Comparison of ENCODE assay signal across 15 cellular contexts in genomic region chr10:3131098-3131497, GRCh38. TPM values are rescaled to one million over a fixed set of nuclear protein-coding genes. Genes with fewer than 3 reads are reported as not detected.
A peak's percentile ranks its signal among the peaks of the same experiment; 100 is the strongest.
DNase-seq lines count a peak whose midpoint lies in the region; FAIRE-seq and TF ChIP-seq lines count a peak whose summit lies in the region.
"Had no signal": no experiment of that assay in that cellular context is flagged by ENCODE, and none has a peak within 500 bp of the region (broad histone marks: within the 10 kb centered on the region; RNA-seq: fewer than 3 reads in every experiment).

No MANE protein-coding gene starts in this region.

- H2BK12ac ChIP-seq in mesenchymal stem cell (ENCODE audit: low read length in 2 of 2): no peak overlapping the region

- peak; percentile 37 for DNase-seq in ELR (ENCODE audit: low read depth)
- DNase-seq in LNCaP clone FGC (ENCODE audit: low read depth): peak; percentile 81
- DNase-seq in astrocyte (ENCODE audit: low read depth): no peak
- DNase-seq in mesenchymal stem cell: peak; percentile 34
- no peak for DNase-seq in CD1c-positive myeloid dendritic cell (ENCODE audit: extremely low spot score)
- DNase-seq in NCI-H2227 treated with DMSO at 0.1 percent for 48 hours (lab: John Stamatoyannopoulos, UW): no peak
- DNase-seq in SK-N-DZ (ENCODE audit: low spot score): no peak
- DNase-seq: activated CD4-positive, alpha-beta T cell treated with anti-CD3 and anti-CD28 coated beads, Interleukin-2, amount 50 U/mL, for 1 hour; CD4-positive, CD25-positive, alpha-beta regulatory T cell; dermis blood vessel endothelial cell; GDM1; MV-4-11; upper lobe of right lung had no signal

- no peak for FAIRE-seq in astrocyte (lab: Jason Lieb, UNC)

- H3K9me3 Mint-ChIP-seq in astrocyte (ENCODE audit: unreplicated experiment): no peaks in the 10 kb centered on the region
- H3K9me3 Mint-ChIP-seq: activated T-helper 2 cell treated with anti-CD3 and anti-CD28 coated beads, Interferon-gamma antibody, Interleukin-2, Interleukin-4, amounts not matched to agents 10 μg/mL and 5 μg/mL and 100 μg/mL, durations not matched to agents 14 hours and 24 hours and 36 hours; stimulated activated memory B cell treated with anti-CD40 and anti-IgM and Interleukin-4, amounts not matched to agents 10 μg/mL and 1 μg/mL and 100 μg/mL, for 72 hours had no signal

- peaks cover 3% of the 10 kb centered on the region for H3K79me2 ChIP-seq in astrocyte (ENCODE audit: insufficient read depth, low read length)

- H3K4me3 ChIP-seq in LNCaP clone FGC (ENCODE audit: low read depth, low read length): no peak overlapping the region
- H3K4me3 ChIP-seq in astrocyte (ENCODE audit: insufficient read depth, low read depth, low read length): no peak overlapping the region
- no peak overlapping the region for H3K4me3 ChIP-seq in mesenchymal stem cell (ENCODE audit: insufficient read depth in 1 of 2, low read depth in 1 of 2, low read length in 2 of 2)
- H3K4me3 ChIP-seq: upper lobe of right lung had no signal

- H3K36me3 ChIP-seq in astrocyte (ENCODE audit: insufficient read depth, low read length): peaks cover 55% of the 10 kb centered on the region
- H3K36me3 ChIP-seq in mesenchymal stem cell (ENCODE audit: control insufficient read depth in 1 of 2, insufficient read depth in 2 of 2, low read depth in 1 of 2, low read length in 2 of 2): peaks cover 53 to 76% of the 10 kb centered on the region in 2 experiments

- H3K27ac ChIP-seq in astrocyte (ENCODE audit: low read depth, low read length) (no peak overlapping the region), mesenchymal stem cell (ENCODE audit: low read length, poor library complexity, severe bottlenecking) (no peak overlapping the region)
- H3K27ac ChIP-seq: upper lobe of right lung had no signal

- peaks cover 56% of the 10 kb centered on the region for H3K36me3 Mint-ChIP-seq in astrocyte (ENCODE audit: low read depth, unreplicated experiment)

- peak overlapping the region; percentile 59 for H3K27ac Mint-ChIP-seq in astrocyte (ENCODE audit: unreplicated experiment)
- H3K27ac Mint-ChIP-seq: activated T-helper 2 cell treated with anti-CD3 and anti-CD28 coated beads, Interferon-gamma antibody, Interleukin-2, Interleukin-4, amounts not matched to agents 10 μg/mL and 5 μg/mL and 100 μg/mL, durations not matched to agents 14 hours and 24 hours and 36 hours; CD4-positive, CD25-positive, alpha-beta regulatory T cell; stimulated activated memory B cell treated with anti-CD40 and anti-IgM and Interleukin-4, amounts not matched to agents 10 μg/mL and 1 μg/mL and 100 μg/mL, for 72 hours had no signal

- H3K4me3 Mint-ChIP-seq in astrocyte (ENCODE audit: unreplicated experiment): no peak overlapping the region
- H3K4me3 Mint-ChIP-seq: CD4-positive, CD25-positive, alpha-beta regulatory T cell; stimulated activated memory B cell treated with anti-CD40 and anti-IgM and Interleukin-4, amounts not matched to agents 10 μg/mL and 1 μg/mL and 100 μg/mL, for 72 hours had no signal

- no peak overlapping the region for H4K91ac ChIP-seq in mesenchymal stem cell (ENCODE audit: low read length)

- H3K79me1 ChIP-seq in mesenchymal stem cell (replicated peaks; ENCODE audit: low read length, poor library complexity, severe bottlenecking): peaks cover 34% of the 10 kb centered on the region

- H2AFZ ChIP-seq in astrocyte (ENCODE audit: low read depth, low read length): no peak overlapping the region
- no peak overlapping the region for H2AFZ ChIP-seq in mesenchymal stem cell (ENCODE audit: low read depth, low read length)

- H3K4me2 ChIP-seq in astrocyte (ENCODE audit: low read length) (no peak overlapping the region), mesenchymal stem cell (ENCODE audit: low read length, poor library complexity, severe bottlenecking) (no peak overlapping the region)

- H3K27me3 Mint-ChIP-seq in astrocyte (ENCODE audit: low read depth, unreplicated experiment): no peaks in the 10 kb centered on the region
- H3K27me3 Mint-ChIP-seq: CD4-positive, CD25-positive, alpha-beta regulatory T cell; stimulated activated memory B cell treated with anti-CD40 and anti-IgM and Interleukin-4, amounts not matched to agents 10 μg/mL and 1 μg/mL and 100 μg/mL, for 72 hours had no signal

- H2BK15ac ChIP-seq in mesenchymal stem cell (ENCODE audit: low read depth, poor library complexity, severe bottlenecking): no peak overlapping the region

- peaks cover 18% of the 10 kb centered on the region for H4K20me1 ChIP-seq in astrocyte (ENCODE audit: insufficient read depth, low read length)

- H4K8ac ChIP-seq in mesenchymal stem cell (ENCODE audit: low read length): no peak overlapping the region

- H3K23ac ChIP-seq in mesenchymal stem cell (ENCODE audit: low read length in 2 of 2): no peak overlapping the region

- no peak overlapping the region for H3K18ac ChIP-seq in mesenchymal stem cell (ENCODE audit: low read depth in 1 of 2, low read length in 2 of 2)

- WGBS in mesenchymal stem cell: 89% methylated on average over 4 of the region's 4 CpGs

- H2BK5ac ChIP-seq in mesenchymal stem cell (ENCODE audit: low read depth, low read length, poor library complexity, severe bottlenecking): no peak overlapping the region

- H3K9ac ChIP-seq in astrocyte (ENCODE audit: low read length): no peak overlapping the region
- no peak overlapping the region for H3K9ac ChIP-seq in mesenchymal stem cell (ENCODE audit: low read length)

- no peak overlapping the region for H3K14ac ChIP-seq in mesenchymal stem cell (ENCODE audit: low read length in 2 of 2)

- TF ChIP-seq CTCF in LNCaP clone FGC (IDR thresholded peaks at IDR 0.05; ENCODE audit: control insufficient read depth, extremely low read depth, insufficient read depth): no peak
- TF ChIP-seq CTCF in astrocyte (IDR thresholded peaks at IDR 0.05; ENCODE audit: insufficient read depth, low read depth, low read length): no peak

- no peaks in the 10 kb centered on the region for H3K27me3 ChIP-seq in astrocyte (ENCODE audit: insufficient read depth, low read length)
- H3K27me3 ChIP-seq in mesenchymal stem cell (ENCODE audit: control insufficient read depth in 1 of 2, insufficient read depth in 1 of 2, low read length in 2 of 2): no peaks in the 10 kb centered on the region
- H3K27me3 ChIP-seq: upper lobe of right lung had no signal

- no peak overlapping the region for H2AK5ac ChIP-seq in mesenchymal stem cell (ENCODE audit: low read length, severe bottlenecking)

- H2BK120ac ChIP-seq in mesenchymal stem cell (ENCODE audit: low read depth, low read length): no peak overlapping the region

- peaks cover 9% of the 10 kb centered on the region for H3K4me1 Mint-ChIP-seq in astrocyte (ENCODE audit: low read depth, unreplicated experiment)
- H3K4me1 Mint-ChIP-seq: CD4-positive, CD25-positive, alpha-beta regulatory T cell had no signal

- H3K4ac ChIP-seq in mesenchymal stem cell (ENCODE audit: low read depth in 1 of 2, low read length in 2 of 2): no peak overlapping the region

- H3K9me3 ChIP-seq in astrocyte (ENCODE audit: insufficient read depth, low read depth, low read length) (no peaks in the 10 kb centered on the region), mesenchymal stem cell (ENCODE audit: control insufficient read depth, low read length) (no peaks in the 10 kb centered on the region)
- H3K9me3 ChIP-seq: upper lobe of right lung had no signal

- peaks cover 3% of the 10 kb centered on the region for H3K4me1 ChIP-seq in astrocyte (ENCODE audit: insufficient read depth, low read length)
- H3K4me1 ChIP-seq in mesenchymal stem cell (ENCODE audit: control insufficient read depth, insufficient read depth, low read depth, low read length): peaks cover 16% of the 10 kb centered on the region

RNA-seq across cellular contexts. Expression of gene PITRM1, which starts 41.5 kb away (rescaled TPM):
- total RNA-seq in astrocyte: 80.4 and 81.3 TPM in 2 replicates
- 53.6 TPM for polyA plus RNA-seq in mesenchymal stem cell (2013, experiment 1 of 2)
- polyA plus RNA-seq in mesenchymal stem cell (2013, experiment 2 of 2): 50.9 TPM
- 36.9 and 52.6 TPM in 2 replicates for polyA plus RNA-seq in SK-N-DZ (2014; cell fraction: cytosol; rRNA removed)
- polyA plus RNA-seq in SK-N-DZ (2014; cell fraction: nucleus; rRNA removed): 64.9 and 103 TPM in 2 replicates

Comparison
In these comparisons a context has a peak if more than half of its experiments do, and no peak if none do; other contexts are left out.
1. DNase-seq: peak in ELR (single experiment), LNCaP clone FGC (single experiment) and mesenchymal stem cell (single experiment); none in astrocyte (single experiment), CD1c-positive myeloid dendritic cell (single experiment), NCI-H2227 treated with DMSO at 0.1 percent for 48 hours (single experiment) and SK-N-DZ (single experiment).